ENCODE assay signal across 12 cellular contexts in genomic region chr7:88090671-88091070, GRCh38.
DNase-seq lines count a peak whose midpoint lies in the region; ATAC-seq lines count a peak whose summit lies in the region.
"Had no signal": no experiment of that assay in that cellular context is flagged by ENCODE, and none has a peak within 500 bp of the region (broad histone marks: within the 10 kb centered on the region; RNA-seq: fewer than 3 reads in every experiment).

No MANE protein-coding gene starts in this region.

- H3K9me3 Mint-ChIP-seq in T-helper 2 cell treated with Interferon-gamma antibody and Interleukin-4, amounts not matched to agents 5 μg/mL and 100 μg/mL, for 36 hours: no peaks in the 10 kb centered on the region
- no peaks in the 10 kb centered on the region for H3K9me3 Mint-ChIP-seq in CD4-positive, alpha-beta memory T cell
- H3K9me3 Mint-ChIP-seq: CD8-positive, alpha-beta T cell had no signal

- H3K27ac Mint-ChIP-seq in T-helper 2 cell treated with Interferon-gamma antibody and Interleukin-4, amounts not matched to agents 5 μg/mL and 100 μg/mL, for 36 hours: no peak overlapping the region
- H3K27ac Mint-ChIP-seq in CD4-positive, alpha-beta memory T cell: peak overlapping the region in 1 of 7 donors; percentile 6
- H3K27ac Mint-ChIP-seq: CD8-positive, alpha-beta T cell had no signal

- H3K9me3 ChIP-seq in CD4-positive, alpha-beta memory T cell (ENCODE audit: control insufficient read depth in 1 of 2, low read length in 2 of 2): no peaks in the 10 kb centered on the region
- H3K9me3 ChIP-seq: neutrophil had no signal

- H3K36me3 Mint-ChIP-seq in T-helper 2 cell treated with Interferon-gamma antibody and Interleukin-4, amounts not matched to agents 5 μg/mL and 100 μg/mL, for 36 hours (ENCODE audit: low read depth): no peaks in the 10 kb centered on the region
- H3K36me3 Mint-ChIP-seq in CD4-positive, alpha-beta memory T cell: no peaks in the 10 kb centered on the region
- H3K36me3 Mint-ChIP-seq: CD8-positive, alpha-beta T cell had no signal

- CTCF ChIA-PET in CD4-positive, alpha-beta memory T cell (lab: Charles Lee; ENCODE audit: partially characterized antibody): interaction anchor here (0.9 kb wide), 1 partner anchor 144 kb away, joined by 3 read pairs; no protein-coding TSS in a partner anchor

- no peaks in the 10 kb centered on the region for H3K4me1 ChIP-seq in CD4-positive, alpha-beta memory T cell (ENCODE audit: insufficient read depth, low read length)

- H3K4me1 Mint-ChIP-seq in T-helper 2 cell treated with Interferon-gamma antibody and Interleukin-4, amounts not matched to agents 5 μg/mL and 100 μg/mL, for 36 hours (ENCODE audit: low read depth): peaks cover 8% of the 10 kb centered on the region
- H3K4me1 Mint-ChIP-seq in CD4-positive, alpha-beta memory T cell: peaks cover 4 to 20% (median 11%) of the 10 kb centered on the region in 4 donors

- H3K4me3 Mint-ChIP-seq in T-helper 2 cell treated with Interferon-gamma antibody and Interleukin-4, amounts not matched to agents 5 μg/mL and 100 μg/mL, for 36 hours: peak overlapping the region; percentile 12
- peak overlapping the region in 3 of 8 donors; percentile 33 to 60 (median 53) for H3K4me3 Mint-ChIP-seq in CD4-positive, alpha-beta memory T cell
- H3K4me3 Mint-ChIP-seq: CD8-positive, alpha-beta T cell had no signal

- ATAC-seq in GM19043 (IDR thresholded peaks at IDR 0.05; ENCODE audit: low read depth, unreplicated experiment) (peak; percentile 46), HG02885 (IDR thresholded peaks at IDR 0.05; ENCODE audit: poor library complexity, unreplicated experiment) (peak; percentile 70), GM18520 (IDR thresholded peaks at IDR 0.05; ENCODE audit: unreplicated experiment) (no peak)
- ATAC-seq: CD8-positive, alpha-beta T cell; Panc1 had no signal

- in situ Hi-C loops in G401 (cut with HindIII; ENCODE audit: low sequenced_read_pairs): loop anchor here (5.0 kb wide), 1 partner anchor 33 kb away; no protein-coding TSS in a partner anchor

- no peak overlapping the region for H3K4me3 ChIP-seq in CD4-positive, alpha-beta memory T cell (ENCODE audit: low read length in 2 of 2)

- no peaks in the 10 kb centered on the region for H3K27me3 Mint-ChIP-seq in T-helper 2 cell treated with Interferon-gamma antibody and Interleukin-4, amounts not matched to agents 5 μg/mL and 100 μg/mL, for 36 hours (ENCODE audit: low read depth)
- peaks cover 0 to 4% of the 10 kb centered on the region in 2 donors for H3K27me3 Mint-ChIP-seq in CD4-positive, alpha-beta memory T cell

- no peak overlapping the region for H3K27ac ChIP-seq in CD4-positive, alpha-beta memory T cell (ENCODE audit: low read depth, low read length)
- H3K27ac ChIP-seq: neutrophil had no signal

- POLR2A ChIA-PET in CD4-positive, alpha-beta memory T cell (lab: Charles Lee; ENCODE audit: partially characterized antibody): no interaction called here

- DNase-seq in G401 (ENCODE audit: low spot score) (peak; percentile 66), NCI-H524 treated with DMSO at 0.1 percent for 48 hours (lab: John Stamatoyannopoulos, UW) (no peak), SIG-M5 treated with dmso at 0.1 percent for 504 hours (lab: John Stamatoyannopoulos, UW; ENCODE audit: unreplicated experiment) (no peak)
- no peak for DNase-seq in T-helper 2 cell treated with Interferon-gamma antibody and Interleukin-4, amounts not matched to agents 5 μg/mL and 100 μg/mL, for 36 hours (ENCODE audit: low spot score)
- DNase-seq in CD4-positive, alpha-beta memory T cell: no peak
- DNase-seq: CD8-positive, alpha-beta T cell; effector memory CD4-positive, alpha-beta T cell had no signal

- intact Hi-C loops in CD4-positive, alpha-beta memory T cell (cut with micrococcal nuclease): no loop called here

- no peaks in the 10 kb centered on the region for H3K27me3 ChIP-seq in CD4-positive, alpha-beta memory T cell (ENCODE audit: insufficient read depth, low read length)
- H3K27me3 ChIP-seq: neutrophil had no signal

- no peaks in the 10 kb centered on the region for H3K36me3 ChIP-seq in CD4-positive, alpha-beta memory T cell (ENCODE audit: insufficient read depth, low read length)
- H3K36me3 ChIP-seq: neutrophil had no signal
